24 cellular contexts compared by ENCODE assay signal in the genomic region with DNA sequence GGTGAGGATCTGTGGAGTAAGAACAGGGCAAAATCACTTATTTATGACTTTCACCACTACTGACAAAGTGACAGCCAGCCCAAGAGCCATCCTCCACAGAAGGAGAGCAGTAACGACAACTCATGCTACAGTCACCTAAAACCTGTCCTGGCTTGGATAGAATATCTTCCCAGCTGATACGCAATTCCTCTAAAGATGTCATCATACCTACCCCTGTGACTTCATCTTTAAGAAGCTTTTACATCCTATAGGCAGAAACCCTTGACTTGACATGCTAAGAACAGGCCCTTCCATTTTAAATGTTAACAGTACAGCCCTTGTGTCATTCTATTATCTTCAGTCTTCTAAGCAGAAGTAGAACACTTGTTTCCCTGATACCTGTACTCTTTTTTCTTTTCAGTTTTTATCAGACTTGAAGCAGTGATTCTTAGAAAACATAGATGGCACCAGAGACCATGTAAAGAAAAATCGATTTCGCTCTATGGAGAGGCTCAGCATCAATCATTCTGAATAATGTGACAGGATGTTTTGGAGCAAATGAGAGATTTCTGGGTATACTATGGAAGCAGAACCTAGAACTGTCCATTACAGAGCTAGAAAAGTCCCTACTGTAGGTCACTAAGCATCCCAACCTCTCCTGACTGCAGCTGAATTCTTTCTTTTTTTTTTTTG. TPM values are rescaled to one million over a fixed set of nuclear protein-coding genes. Genes with fewer than 3 reads are reported as not detected.
A peak's percentile ranks its signal among the peaks of the same experiment; 100 is the strongest.
DNase-seq lines count a peak whose midpoint lies in the region; ATAC-seq, FAIRE-seq and TF ChIP-seq lines count a peak whose summit lies in the region.
"Had no signal": no experiment of that assay in that cellular context is flagged by ENCODE, and none has a peak within 500 bp of the region (broad histone marks: within the 10 kb centered on the region; RNA-seq: fewer than 3 reads in every experiment).

No MANE protein-coding gene starts in this region.

- H3K9me3 ChIP-seq in HepG2 (ENCODE audit: low read length) (no peaks in the 10 kb centered on the region), right lobe of liver (no peaks in the 10 kb centered on the region), Panc1 (ENCODE audit: control insufficient read depth, insufficient read depth, low read depth, low read length) (no peaks in the 10 kb centered on the region)
- H3K9me3 ChIP-seq: A549, HAP-1, transverse colon had no signal

- no peaks in the 10 kb centered on the region for H3K36me3 ChIP-seq in HepG2 (replicated peaks in 1 of 2; ENCODE audit: control insufficient read depth in 1 of 2, insufficient read depth in 2 of 2, low read length in 2 of 2)
- H3K36me3 ChIP-seq in right lobe of liver: no peaks in the 10 kb centered on the region
- no peaks in the 10 kb centered on the region for H3K36me3 ChIP-seq in Panc1 (ENCODE audit: control insufficient read depth, insufficient read depth, low read length)
- H3K36me3 ChIP-seq: HAP-1, transverse colon had no signal

- intact Hi-C loops in HepG2 (cut with micrococcal nuclease; ENCODE audit: unreplicated experiment) (loop anchor here (1.0 to 5.0 kb wide), 2 partner anchors 47 to 642 kb away; no protein-coding TSS in a partner anchor), right lobe of liver (cut with DNase I) (no loop called here), Panc1 (cut with micrococcal nuclease; ENCODE audit: unreplicated experiment) (no loop called here)

- CTCF ChIA-PET in HepG2 (lab: Yijun Ruan, JAX; ENCODE audit: low intra/inter-chr PET ratio, low total read pairs): interaction anchor here (1.4 kb wide), 2 partner anchors 46 to 645 kb away, joined by 3 to 5 read pairs; no protein-coding TSS in a partner anchor
- CTCF ChIA-PET in Panc1 (lab: Charles Lee): no interaction called here

- in situ Hi-C loops in HepG2 (cut with HindIII; ENCODE audit: extremely low pct_ligation_motif_present, low pct_unique_long_range_greater_than_20kb): loop anchor here (25.0 kb wide), 1 partner anchor 642 kb away; a partner anchor contains a TSS
- in situ Hi-C loops in Panc1 (cut with HindIII; ENCODE audit: low pct_unique_long_range_greater_than_20kb, low sequenced_read_pairs): no loop called here

- no peaks in the 10 kb centered on the region for H3K79me2 ChIP-seq in HepG2 (ENCODE audit: insufficient read depth, low read length)

- no peak for TF ChIP-seq POLR2A in HepG2 (IDR thresholded peaks at IDR 0.05; ENCODE audit: insufficient read depth in 1 of 2, low read depth in 2 of 2, low read length in 2 of 2)
- no peak for TF ChIP-seq POLR2A in right lobe of liver (IDR thresholded peaks at IDR 0.05)
- TF ChIP-seq POLR2A in H54 (IDR thresholded peaks at IDR 0.05; ENCODE audit: low read depth, low read length): no peak

- H4K20me1 ChIP-seq in HepG2 (ENCODE audit: insufficient read depth, low read length): no peaks in the 10 kb centered on the region

- H3K27me3 ChIP-seq in HepG2 (ENCODE audit: control insufficient read depth in 1 of 2, insufficient read depth in 2 of 2, low read length in 2 of 2) (no peaks in the 10 kb centered on the region), right lobe of liver (no peaks in the 10 kb centered on the region), Panc1 (ENCODE audit: control insufficient read depth, insufficient read depth, low read length) (no peaks in the 10 kb centered on the region; the same call in 1 of the 2 replicates)
- H3K27me3 ChIP-seq: transverse colon had no signal

- no TSS peak for BruUV-seq in HepG2 (replicated peaks; lab: Mats Ljungman, UMichigan)
- BruUV-seq in Panc1 (replicated peaks; lab: Mats Ljungman, UMichigan): no TSS peak

- no peak for FAIRE-seq in HepG2 (lab: Jason Lieb, UNC)
- no peak for FAIRE-seq in H54 (lab: Jason Lieb, UNC)
- FAIRE-seq: A549, TTC549 had no signal

- H3K27ac ChIP-seq in HepG2 (ENCODE audit: extremely low read length, insufficient read depth, low read length) (no peak overlapping the region), right lobe of liver (no peak overlapping the region), Panc1 (ENCODE audit: low read length) (no peak overlapping the region)
- H3K27ac ChIP-seq: A549, transverse colon had no signal

- TF ChIP-seq EP300 in HepG2 (IDR thresholded peaks at IDR 0.05; ENCODE audit: low read depth in 2 of 2, low read length in 2 of 2): no peak
- TF ChIP-seq EP300 in HepG2 (CRISPR knock-in tag; IDR thresholded peaks at IDR 0.05; ENCODE audit: borderline replicate concordance): no peak

- no peak for TF ChIP-seq RAD21 in HepG2 (CRISPR knock-in tag; IDR thresholded peaks at IDR 0.05)

- no peak overlapping the region for H3K4me3 ChIP-seq in HepG2 (replicated peaks in 1 of 3; ENCODE audit: insufficient read depth in 1 of 3, low read depth in 2 of 3, low read length in 3 of 3)
- no peak overlapping the region for H3K4me3 ChIP-seq in right lobe of liver
- H3K4me3 ChIP-seq in Panc1 (ENCODE audit: low read depth in 2 of 2, low read length in 2 of 2): no peak overlapping the region
- H3K4me3 ChIP-seq in epithelial cell of esophagus (ENCODE audit: low read length): no peak overlapping the region
- H3K4me3 ChIP-seq: A549, HAP-1, transverse colon had no signal

- WGBS in HepG2 (ENCODE audit: low lambda C conversion rate): 11% methylated on average over 4 of the region's 4 CpGs
- 76% methylated on average over 3 of the region's 4 CpGs for WGBS in right lobe of liver (ENCODE audit: insufficient coverage, low coverage, low lambda C conversion rate, missing lambda C conversion rate)

- POLR2A ChIA-PET in HepG2 (lab: Yijun Ruan, JAX): no interaction called here
- POLR2A ChIA-PET in Panc1 (lab: Charles Lee): no interaction called here

- TF ChIP-seq CTCF in HepG2 (CRISPR knock-in tag; IDR thresholded peaks at IDR 0.05): peak; percentile 50
- no peak for TF ChIP-seq CTCF in right lobe of liver (IDR thresholded peaks at IDR 0.05)
- TF ChIP-seq CTCF in Panc1 (IDR thresholded peaks at IDR 0.05): peak; percentile 5; the same call in 1 of the 2 replicates
- TF ChIP-seq CTCF in epithelial cell of esophagus (IDR thresholded peaks at IDR 0.05; ENCODE audit: insufficient read depth, low read depth, low read length, missing control alignments): peak; percentile 24

- no peak for DNase-seq in HepG2 (ENCODE audit: low spot score)
- DNase-seq in right lobe of liver: no peak
- no peak for DNase-seq in Panc1 (ENCODE audit: low read depth, low spot score)
- peak; percentile 57 for DNase-seq in epithelial cell of esophagus (ENCODE audit: low read depth)
- DNase-seq in H54 (ENCODE audit: insufficient read length, low spot score): no peak
- no peak for DNase-seq in anterior cingulate cortex (lab: John Stamatoyannopoulos, UW)
- DNase-seq: activated CD4-positive, alpha-beta T cell treated with anti-CD3 and anti-CD28 coated beads, Interleukin-2, amount 10 ng/mL, durations not matched to agents 24 days and 14 days; activated CD8-positive, alpha-beta memory T cell treated with anti-CD3 and anti-CD28 coated beads, Interleukin-2, amount 50 U/mL, for 48 hours; activated gamma-delta T cell treated with Interleukin-2 at 50 U/mL for 16 hours; amniotic stem cell; DMS79; KG1; kidney glomerular epithelial cell; midbrain; NCI-H774; stimulated activated naive CD4-positive, alpha-beta T cell treated with Interleukin-2 at 50 U/mL for 16 hours; SW 1271; transverse colon had no signal

- no peak overlapping the region for H3K4me2 ChIP-seq in HepG2 (ENCODE audit: low read depth, low read length)
- H3K4me2 ChIP-seq: A549 had no signal

- no peak overlapping the region for H3K9ac ChIP-seq in HepG2 (ENCODE audit: insufficient read depth, low read depth, low read length)

- ATAC-seq in HepG2 (peak; percentile 52), right lobe of liver (no peak), Panc1 (no peak), GM21717 (IDR thresholded peaks at IDR 0.05; ENCODE audit: unreplicated experiment) (no peak), HG02884 (IDR thresholded peaks at IDR 0.05; ENCODE audit: unreplicated experiment) (no peak)
- ATAC-seq: A549 had no signal

- H3K4me1 ChIP-seq in HepG2 (ENCODE audit: insufficient read depth, low read length) (no peaks in the 10 kb centered on the region), right lobe of liver (no peaks in the 10 kb centered on the region), Panc1 (ENCODE audit: control insufficient read depth, insufficient read depth, low read length) (no peaks in the 10 kb centered on the region)
- H3K4me1 ChIP-seq: A549, HAP-1, transverse colon had no signal

- no peak overlapping the region for H2AFZ ChIP-seq in HepG2 (ENCODE audit: low read length)

TF ChIP-seq in HepG2, 621 proteins besides CTCF, POLR2A, EP300 and RAD21 (continues in another document):
- TF ChIP-seq STAG1 (CRISPR knock-in tag; IDR thresholded peaks at IDR 0.05) (peak; percentile 50; the same call in 1 of the 2 replicates), SRY (CRISPR knock-in tag; IDR thresholded peaks at IDR 0.05) (no peak), SMC3 (IDR thresholded peaks at IDR 0.05; ENCODE audit: low read length) (peak; percentile 39; the same call in 1 of the 2 replicates), KDM4B (CRISPR knock-in tag; IDR thresholded peaks at IDR 0.05) (no peak)

RNA-seq across cellular contexts. Expression of a gene that starts 20.1 kb away (rescaled TPM):
- total RNA-seq in HepG2 (2016; rRNA removed; fragmentation: Illumina TruSeq; extraction: Trizol) (not detected in 2 replicates), right lobe of liver (not detected), Panc1 (2021; ENCODE audit: unreplicated experiment) (not detected)
- total RNA-seq in HepG2 (2016; cell fraction: cytosol; rRNA removed; fragmentation: Illumina TruSeq; extraction: Trizol; ENCODE audit: low read depth): not detected in 2 replicates
- not detected in 2 replicates for total RNA-seq in HepG2 (2016; cell fraction: insoluble cytoplasmic fraction; rRNA removed; fragmentation: Illumina TruSeq; extraction: Trizol)
- total RNA-seq in HepG2 (2016; cell fraction: membrane; rRNA removed; fragmentation: Illumina TruSeq; extraction: Trizol): not detected in 2 replicates
- total RNA-seq in HepG2 (2016; cell fraction: nucleus; rRNA removed; fragmentation: Illumina TruSeq; extraction: Trizol): not detected in 2 replicates
- not detected in 2 replicates for polyA plus RNA-seq in HepG2 (2011; rRNA removed)
- polyA plus RNA-seq in HepG2 (2011; cell fraction: cytosol; rRNA removed): not detected in 2 replicates
- polyA plus RNA-seq in HepG2 (2011; cell fraction: nucleus; rRNA removed): not detected in 2 replicates
- not detected in 2 replicates for polyA plus RNA-seq in HepG2 (2012)
- polyA plus RNA-seq in HepG2 (2016; cell fraction: cytosol; fragmentation: Illumina TruSeq; extraction: Trizol; ENCODE audit: low read depth): not detected in 2 replicates
- polyA plus RNA-seq in HepG2 (2016; cell fraction: insoluble cytoplasmic fraction; fragmentation: Illumina TruSeq; extraction: Trizol; ENCODE audit: low read depth): not detected in 2 replicates
- polyA plus RNA-seq in HepG2 (2016; cell fraction: membrane; fragmentation: Illumina TruSeq; extraction: Trizol; ENCODE audit: low read depth): not detected in 2 replicates
- polyA plus RNA-seq in HepG2 (2016; cell fraction: nucleus; fragmentation: Illumina TruSeq; extraction: Trizol; ENCODE audit: insufficient read depth, low read depth): not detected in 2 replicates
- polyA minus RNA-seq in HepG2 (2011; rRNA and poly(A)+ RNA removed; ENCODE audit: low replicate concordance): not detected in 2 replicates
- not detected in 2 replicates for polyA minus RNA-seq in HepG2 (2011; cell fraction: cytosol; rRNA and poly(A)+ RNA removed)
- polyA minus RNA-seq in HepG2 (2011; cell fraction: nucleus; rRNA and poly(A)+ RNA removed): not detected in 2 replicates
- polyA plus RNA-seq in Panc1 (2012; ENCODE audit: insufficient read length): not detected
- total RNA-seq: activated CD4-positive, alpha-beta T cell treated with anti-CD3 and anti-CD28 coated beads, Interleukin-2, amount 10 ng/mL, durations not matched to agents 24 days and 14 days; RPMI7951 had no signal
- polyA plus RNA-seq: A549 had no signal

Comparison
In these comparisons a context has a peak if more than half of its experiments do, and no peak if none do; other contexts are left out.
1. CTCF ChIP-seq: peak in HepG2 (single experiment), Panc1 (single experiment) and epithelial cell of esophagus (single experiment); none in right lobe of liver (0 of 4).